Comparison of ENCODE assay signal across 10 cellular contexts in genomic region chr10:74178042-74178791, GRCh38. TPM values are rescaled to one million over a fixed set of nuclear protein-coding genes. Genes with fewer than 3 reads are reported as not detected.
DNase-seq lines count a peak whose midpoint lies in the region; ATAC-seq, FAIRE-seq and TF ChIP-seq lines count a peak whose summit lies in the region.
"Had no signal": no experiment of that assay in that cellular context is flagged by ENCODE, and none has a peak within 500 bp of the region (broad histone marks: within the 10 kb centered on the region; RNA-seq: fewer than 3 reads in every experiment).

No MANE protein-coding gene starts in this region.

- CTCF ChIA-PET in activated CD4-positive, alpha-beta T cell treated with anti-CD3 and anti-CD28 coated beads for 36 hours (lab: Charles Lee) = interaction anchor here (0.8 to 1.2 kb wide), 2 partner anchors 11 to 406 kb away, joined by 3 to 7 read pairs; a partner anchor contains a TSS
- CTCF ChIA-PET in PC-3 (lab: Charles Lee) = interaction anchor here (0.6 to 2.3 kb wide), 3 partner anchors 11 to 892 kb away, joined by 3 to 9 read pairs (median 6); no protein-coding TSS in a partner anchor
- CTCF ChIA-PET in endothelial cell of umbilical vein (lab: Charles Lee) = interaction anchor here (1.3 to 2.0 kb wide), 6 partner anchors 9 to 57 kb away, joined by 3 to 10 read pairs (median 5); no protein-coding TSS in a partner anchor
- CTCF ChIA-PET in GM10248 (lab: Yijun Ruan, JAX) = interaction anchor here (1.4 to 1.9 kb wide), 5 partner anchors 10 to 66 kb away, joined by 3 to 8 read pairs (median 5); no protein-coding TSS in a partner anchor

- H3K27ac ChIP-seq in PC-3 (ENCODE audit: low read length) = no peak overlapping the region
- H3K27ac ChIP-seq in endothelial cell of umbilical vein (ENCODE audit: insufficient read depth, low read depth, low read length) = no peak overlapping the region
- H3K27ac ChIP-seq in smooth muscle cell (ENCODE audit: low read depth) = no peak overlapping the region

- 80% methylated on average over 5 of the region's 5 CpGs for WGBS in smooth muscle cell (ENCODE audit: low lambda C conversion rate)

- H3K36me3 ChIP-seq in PC-3 (ENCODE audit: low read depth, low read length) (peaks cover 19% of the 10 kb centered on the region), endothelial cell of umbilical vein (ENCODE audit: control insufficient read depth in 2 of 2, extremely low read depth in 1 of 2, insufficient read depth in 2 of 2, low read length in 2 of 2) (no peaks in the 10 kb centered on the region), smooth muscle cell (ENCODE audit: low read depth) (no peaks in the 10 kb centered on the region)

- H4K20me1 ChIP-seq in PC-3 (ENCODE audit: low read length) (peaks cover 43% of the 10 kb centered on the region), endothelial cell of umbilical vein (replicated peaks; ENCODE audit: control insufficient read depth, extremely low read depth, insufficient read depth, low read length) (no peaks in the 10 kb centered on the region), smooth muscle cell (ENCODE audit: low read depth) (peaks cover 7% of the 10 kb centered on the region)

- H3K9me3 ChIP-seq in PC-3 (ENCODE audit: low read length) = no peaks in the 10 kb centered on the region
- no peaks in the 10 kb centered on the region for H3K9me3 ChIP-seq in endothelial cell of umbilical vein (replicated peaks; ENCODE audit: control insufficient read depth, insufficient read depth, low read length)
- no peaks in the 10 kb centered on the region for H3K9me3 ChIP-seq in smooth muscle cell (replicated peaks; ENCODE audit: low read depth)

- no peaks in the 10 kb centered on the region for H3K9me2 ChIP-seq in PC-3 (replicated peaks; ENCODE audit: low read length)

- H3K4me1 ChIP-seq in PC-3 (ENCODE audit: insufficient read depth, low read length) = peaks cover 45% of the 10 kb centered on the region
- H3K4me1 ChIP-seq in endothelial cell of umbilical vein (ENCODE audit: control insufficient read depth, extremely low read depth, insufficient read depth, low read length) = peaks cover 15% of the 10 kb centered on the region
- H3K4me1 ChIP-seq in smooth muscle cell (ENCODE audit: low read depth) = peaks cover 7% of the 10 kb centered on the region

- no peak for TF ChIP-seq CTCF in PC-3 (conservative IDR thresholded peaks at IDR 0.05; ENCODE audit: low read depth, low read length)
- no peak for TF ChIP-seq CTCF in endothelial cell of umbilical vein (IDR thresholded peaks at IDR 0.05; ENCODE audit: extremely low read depth in 1 of 2, insufficient read depth in 1 of 2, low read depth in 1 of 2, low read length in 2 of 2)
- TF ChIP-seq CTCF in smooth muscle cell (IDR thresholded peaks at IDR 0.05; ENCODE audit: borderline replicate concordance, insufficient read depth, poor library complexity, severe bottlenecking) = no peak
- TF ChIP-seq CTCF in GM10248 (IDR thresholded peaks at IDR 0.05; ENCODE audit: control extremely low read depth, extremely low read depth, low read depth, missing control alignments) = no peak

- H3K9ac ChIP-seq in PC-3 (ENCODE audit: low read length) (no peak overlapping the region), endothelial cell of umbilical vein (replicated peaks; ENCODE audit: extremely low read depth, insufficient read depth, low read length) (no peak overlapping the region), smooth muscle cell (ENCODE audit: low read depth) (no peak overlapping the region)

- peak overlapping the region; percentile 49 for H3K4me3 ChIP-seq in PC-3 (ENCODE audit: low read length)
- no peak overlapping the region for H3K4me3 ChIP-seq in endothelial cell of umbilical vein (replicated peaks in 1 of 3; ENCODE audit: insufficient read depth in 1 of 3, low read depth in 1 of 3, low read length in 3 of 3)
- peak overlapping the region; percentile 71 for H3K4me3 ChIP-seq in smooth muscle cell

- no peak for FAIRE-seq in endothelial cell of umbilical vein (lab: Jason Lieb, UNC)

- H3K79me2 ChIP-seq in PC-3 (ENCODE audit: low read length) = peaks cover 74% of the 10 kb centered on the region
- H3K79me2 ChIP-seq in endothelial cell of umbilical vein (ENCODE audit: control insufficient read depth, insufficient read depth, low read length) = peaks cover 56% of the 10 kb centered on the region
- peaks cover 29% of the 10 kb centered on the region for H3K79me2 ChIP-seq in smooth muscle cell (ENCODE audit: low read depth)

- H3K27me3 ChIP-seq in PC-3 (ENCODE audit: low read length) = no peaks in the 10 kb centered on the region
- no peaks in the 10 kb centered on the region for H3K27me3 ChIP-seq in endothelial cell of umbilical vein (ENCODE audit: control insufficient read depth in 2 of 2, insufficient read depth in 2 of 2, low read length in 2 of 2)
- no peaks in the 10 kb centered on the region for H3K27me3 ChIP-seq in smooth muscle cell (ENCODE audit: low read depth)

- no peaks in the 10 kb centered on the region for H3K27me3 Mint-ChIP-seq in activated CD4-positive, alpha-beta T cell treated with anti-CD3 and anti-CD28 coated beads for 36 hours

- H3K4me2 ChIP-seq in PC-3 (ENCODE audit: low read length) (peak overlapping the region; percentile 63), endothelial cell of umbilical vein (ENCODE audit: insufficient read depth, low read length) (peak overlapping the region; percentile 19), smooth muscle cell (peak overlapping the region; percentile 12)

- DNase-seq in activated CD4-positive, alpha-beta T cell treated with anti-CD3 and anti-CD28 coated beads for 36 hours = no peak
- DNase-seq in activated CD4-positive, alpha-beta T cell treated with anti-CD3 and anti-CD28 coated beads, Interleukin-2, amount 50 U/mL, for 1 hour = no peak
- DNase-seq in PC-3 = peak; percentile 46
- DNase-seq in endothelial cell of umbilical vein (ENCODE audit: low read depth, low spot score) = no peak
- no peak for DNase-seq in smooth muscle cell (lab: John Stamatoyannopoulos, UW; ENCODE audit: unreplicated experiment)
- no peak for DNase-seq in GM10248 (ENCODE audit: extremely low spot score)
- DNase-seq in DMS114 treated with DMSO at 0.1 percent for 48 hours (lab: John Stamatoyannopoulos, UW; ENCODE audit: unreplicated experiment) = no peak
- DNase-seq in A172 (ENCODE audit: low spot score) = no peak
- DNase-seq: effector CD4-positive, alpha-beta T cell; stimulated activated CD4-positive, alpha-beta T cell treated with anti-CD3 and anti-CD28 coated beads, Interleukin-2, amount 100 ng/mL, for 48 hours had no signal

- POLR2A ChIA-PET in activated CD4-positive, alpha-beta T cell treated with anti-CD3 and anti-CD28 coated beads for 36 hours (lab: Charles Lee) = interaction anchor here (0.5 to 1.1 kb wide), 7 partner anchors 9 to 1033 kb away, joined by 3 to 4 read pairs (median 3); partner anchors contain the start of genes ADK and AP3M1
- POLR2A ChIA-PET in PC-3 (lab: Charles Lee; ENCODE audit: unreplicated experiment) (interaction anchor here (0.5 to 2.1 kb wide), 11 partner anchors 9 to 181 kb away, joined by 3 to 19 read pairs (median 5); partner anchors contain the start of gene VCL), endothelial cell of umbilical vein (lab: Charles Lee) (interaction anchor here (1.0 kb wide), 1 partner anchor 57 kb away, joined by 3 read pairs; no protein-coding TSS in a partner anchor), GM10248 (lab: Yijun Ruan, JAX) (interaction anchor here (0.6 to 1.3 kb wide), 3 partner anchors 11 to 278 kb away, joined by 4 to 5 read pairs (median 4); no protein-coding TSS in a partner anchor)

- H3F3A ChIP-seq in PC-3 (ENCODE audit: low read length, unreplicated experiment) (no peaks in the 10 kb centered on the region), smooth muscle cell (ENCODE audit: low read depth) (no peaks in the 10 kb centered on the region)

- peaks cover 7% of the 10 kb centered on the region for H3K36me3 Mint-ChIP-seq in activated CD4-positive, alpha-beta T cell treated with anti-CD3 and anti-CD28 coated beads for 36 hours (ENCODE audit: low read depth)

- dilution Hi-C loops in endothelial cell of umbilical vein (cut with MboI; ENCODE audit: extremely low pct_ligation_motif_present, low sequenced_read_pairs) = no loop called here

- H3K27ac Mint-ChIP-seq in activated CD4-positive, alpha-beta T cell treated with anti-CD3 and anti-CD28 coated beads for 36 hours = peak overlapping the region; percentile 8

- BruUV-seq in PC-3 (replicated peaks; lab: Mats Ljungman, UMichigan) (no TSS peak), endothelial cell of umbilical vein (replicated peaks; lab: Mats Ljungman, UMichigan) (no TSS peak)

- H3K9me3 Mint-ChIP-seq in activated CD4-positive, alpha-beta T cell treated with anti-CD3 and anti-CD28 coated beads for 36 hours (ENCODE audit: low read depth) = no peaks in the 10 kb centered on the region

- H3K4me1 Mint-ChIP-seq in activated CD4-positive, alpha-beta T cell treated with anti-CD3 and anti-CD28 coated beads for 36 hours = peaks cover 49% of the 10 kb centered on the region

- peak overlapping the region; percentile 89 for H3K4me3 Mint-ChIP-seq in activated CD4-positive, alpha-beta T cell treated with anti-CD3 and anti-CD28 coated beads for 36 hours

- intact Hi-C loops in activated CD4-positive, alpha-beta T cell treated with anti-CD3 and anti-CD28 coated beads for 36 hours (cut with DNase I, micrococcal nuclease) = loop anchor here in 1 of 2 experiments (5.0 kb wide), 1 partner anchor 34 kb away; no protein-coding TSS in a partner anchor
- intact Hi-C loops in PC-3 (cut with micrococcal nuclease) = loop anchor here (5.0 kb wide), 1 partner anchor 1224 kb away; the partner anchor contains the start of gene ZNF503
- intact Hi-C loops in endothelial cell of umbilical vein (cut with micrococcal nuclease) = no loop called here

- no peaks in the 10 kb centered on the region for H3K9me1 ChIP-seq in endothelial cell of umbilical vein (replicated peaks; ENCODE audit: control insufficient read depth, extremely low read depth, insufficient read depth, low read length)

- TF ChIP-seq POLR2A in endothelial cell of umbilical vein (IDR thresholded peaks at IDR 0.05; ENCODE audit: low read depth, low read length) = no peak

- ATAC-seq in activated CD4-positive, alpha-beta T cell treated with anti-CD3 and anti-CD28 coated beads for 36 hours = no peak
- no peak for ATAC-seq in PC-3

- no peak overlapping the region for H2AFZ ChIP-seq in PC-3 (ENCODE audit: low read length)
- H2AFZ ChIP-seq in endothelial cell of umbilical vein (ENCODE audit: low read depth, low read length) = no peak overlapping the region
- no peak overlapping the region for H2AFZ ChIP-seq in smooth muscle cell (ENCODE audit: low read depth)

RNA-seq across cellular contexts. Expression of gene ADK, which starts 27.2 kb away (rescaled TPM):
- total RNA-seq in activated CD4-positive, alpha-beta T cell treated with anti-CD3 and anti-CD28 coated beads for 36 hours = 10 to 100 TPM; 53.7 to 55.0 TPM
- 221 and 256 TPM in 2 replicates for total RNA-seq in PC-3 (2014; rRNA removed)
- 38.1 and 46.5 TPM in 2 replicates for total RNA-seq in endothelial cell of umbilical vein
- polyA plus RNA-seq in endothelial cell of umbilical vein = 7.6 and 11.7 TPM in 2 replicates
- polyA plus RNA-seq in endothelial cell of umbilical vein (2011; cell fraction: cytosol; rRNA removed) = 20.8 and 22.6 TPM in 2 replicates
- 11.0 and 15.0 TPM in 2 replicates for polyA plus RNA-seq in endothelial cell of umbilical vein (2011; cell fraction: nucleus; rRNA removed)
- polyA plus RNA-seq in endothelial cell of umbilical vein (2012) = 44.7 and 51.9 TPM in 2 replicates
- polyA minus RNA-seq in endothelial cell of umbilical vein = 8.9 and 13.5 TPM in 2 replicates
- 22.1 TPM for polyA minus RNA-seq in endothelial cell of umbilical vein (2011; cell fraction: cytosol; rRNA and poly(A)+ RNA removed)
- polyA minus RNA-seq in endothelial cell of umbilical vein (2011; cell fraction: nucleus; rRNA and poly(A)+ RNA removed) = 24.8 and 32.1 TPM in 2 replicates
- total RNA-seq in smooth muscle cell = 20.7 and 25.1 TPM in 2 replicates
- 19.4 and 28.2 TPM in 2 replicates for polyA plus RNA-seq in smooth muscle cell
- 51.4 and 52.5 TPM in 2 replicates for total RNA-seq in A172 (2014; rRNA removed; shearing (Covaris generic))

RNA-seq across cellular contexts. Expression of gene AP3M1, which starts 27.6 kb away (rescaled TPM):
- 10 to 100 TPM; 41.9 to 42.0 TPM for total RNA-seq in activated CD4-positive, alpha-beta T cell treated with anti-CD3 and anti-CD28 coated beads for 36 hours
- total RNA-seq in PC-3 (2014; rRNA removed) (129 and 165 TPM in 2 replicates), endothelial cell of umbilical vein (52.9 and 58.8 TPM in 2 replicates), smooth muscle cell (28.5 and 29.3 TPM in 2 replicates)
- polyA plus RNA-seq in endothelial cell of umbilical vein (28.6 and 34.0 TPM in 2 replicates), smooth muscle cell (18.3 and 29.1 TPM in 2 replicates)
- polyA plus RNA-seq in endothelial cell of umbilical vein (2011; cell fraction: cytosol; rRNA removed) = 32.8 and 33.7 TPM in 2 replicates
- polyA plus RNA-seq in endothelial cell of umbilical vein (2011; cell fraction: nucleus; rRNA removed) = 36.0 and 49.9 TPM in 2 replicates
- polyA plus RNA-seq in endothelial cell of umbilical vein (2012) = 57.6 and 63.8 TPM in 2 replicates
- 60.2 and 63.1 TPM in 2 replicates for polyA minus RNA-seq in endothelial cell of umbilical vein
- 36.4 TPM for polyA minus RNA-seq in endothelial cell of umbilical vein (2011; cell fraction: cytosol; rRNA and poly(A)+ RNA removed)
- 43.1 and 61.3 TPM in 2 replicates for polyA minus RNA-seq in endothelial cell of umbilical vein (2011; cell fraction: nucleus; rRNA and poly(A)+ RNA removed)
- 49.1 and 56.8 TPM in 2 replicates for total RNA-seq in A172 (2014; rRNA removed; shearing (Covaris generic))

Comparison
In these comparisons a context has a peak if more than half of its experiments do, and no peak if none do; other contexts are left out.
1. H3K4me2 ChIP-seq: peak in every context shown above with its lines; median percentile 63 in PC-3; 19 in endothelial cell of umbilical vein; 12 in smooth muscle cell.
2. H3K4me3 ChIP-seq: peak in PC-3 (single experiment) and smooth muscle cell (single experiment); none in endothelial cell of umbilical vein (0 of 3).